8 cellular contexts compared by ENCODE assay signal in genomic region chr1:117051224-117052064, GRCh38. TPM values are rescaled to one million over a fixed set of nuclear protein-coding genes. Genes with fewer than 3 reads are reported as not detected.
DNase-seq lines count a peak whose midpoint lies in the region; ATAC-seq and TF ChIP-seq lines count a peak whose summit lies in the region.

No MANE protein-coding gene starts in this region.

- H3K9me3 ChIP-seq in Karpas-422 (ENCODE audit: low read length), result no peaks in the 10 kb centered on the region
- H3K9me3 ChIP-seq in SJCRH30 (replicated peaks), result no peaks in the 10 kb centered on the region

- H3K27ac ChIP-seq in Karpas-422 (ENCODE audit: low read length) (0 out of 2 replicates have a peak overlapping the region, but pooled peaks have one; percentile 18), SJCRH30 (no peak overlapping the region)

- peaks cover 61% of the 10 kb centered on the region for H3K4me1 Mint-ChIP-seq in activated naive CD4-positive, alpha-beta T cell treated with anti-CD3 and anti-CD28 coated beads for 36 hours (ENCODE audit: low read depth)
- H3K4me1 Mint-ChIP-seq in mesothelial cell of epicardium, result peaks cover 7% of the 10 kb centered on the region

- no peaks in the 10 kb centered on the region for H3K36me3 ChIP-seq in Karpas-422 (ENCODE audit: insufficient read depth, low read length)
- no peaks in the 10 kb centered on the region for H3K36me3 ChIP-seq in SJCRH30

- H3K4me2 ChIP-seq in Karpas-422 (ENCODE audit: low read depth, low read length, poor library complexity, severe bottlenecking), result peak overlapping the region; percentile 48

- H3K4me3 Mint-ChIP-seq in activated naive CD4-positive, alpha-beta T cell treated with anti-CD3 and anti-CD28 coated beads for 36 hours, result peak overlapping the region; percentile 45
- H3K4me3 Mint-ChIP-seq in mesothelial cell of epicardium, result peak overlapping the region; percentile 5

- intact Hi-C loops in activated naive CD4-positive, alpha-beta T cell treated with anti-CD3 and anti-CD28 coated beads for 36 hours (cut with micrococcal nuclease), result loop anchor here (1.0 kb wide), 1 partner anchor 314 kb away; no protein-coding TSS in a partner anchor

- CTCF ChIA-PET in activated naive CD4-positive, alpha-beta T cell treated with anti-CD3 and anti-CD28 coated beads for 36 hours (lab: Charles Lee), result interaction anchor here (0.6 to 2.1 kb wide), 6 partner anchors 14 to 327 kb away, joined by 3 to 10 read pairs (median 4); no protein-coding TSS in a partner anchor

- H2AFZ ChIP-seq in Karpas-422 (ENCODE audit: low read length), result peak overlapping the region; percentile 57

- ATAC-seq in GM21447 (IDR thresholded peaks at IDR 0.05; ENCODE audit: unreplicated experiment), result peak; percentile 88

- DNase-seq in ELF-1 (ENCODE audit: low read depth, low spot score) (peak; percentile 35), Karpas-422 (peak; percentile 52), mesothelial cell of epicardium (ENCODE audit: low spot score in 2 of 2, unreplicated experiment in 2 of 2) (no peak), cerebellar cortex (ENCODE audit: low spot score) (no peak), SJCRH30 (no peak), NCI-H2081 treated with DMSO at 0.1 percent for 48 hours (lab: John Stamatoyannopoulos, UW) (no peak)
- peak; percentile 69 for DNase-seq in activated naive CD4-positive, alpha-beta T cell treated with anti-CD3 and anti-CD28 coated beads for 36 hours

- TF ChIP-seq CTCF in mesothelial cell of epicardium (IDR thresholded peaks at IDR 0.05; ENCODE audit: unreplicated experiment), result no peak

- peak overlapping the region; percentile 41 for H3K9ac ChIP-seq in Karpas-422 (ENCODE audit: low read length)

- H3K36me3 Mint-ChIP-seq in activated naive CD4-positive, alpha-beta T cell treated with anti-CD3 and anti-CD28 coated beads for 36 hours (ENCODE audit: low read depth), result peaks cover 15% of the 10 kb centered on the region
- H3K36me3 Mint-ChIP-seq in mesothelial cell of epicardium, result peaks cover 2% of the 10 kb centered on the region

- H3K4me3 ChIP-seq in Karpas-422 (ENCODE audit: low read length) (peak overlapping the region; percentile 20; the same call in 1 of the 2 replicates), SJCRH30 (no peak overlapping the region)

- H3K9me3 Mint-ChIP-seq in activated naive CD4-positive, alpha-beta T cell treated with anti-CD3 and anti-CD28 coated beads for 36 hours, result no peaks in the 10 kb centered on the region
- H3K9me3 Mint-ChIP-seq in mesothelial cell of epicardium, result no peaks in the 10 kb centered on the region

- H3K27me3 Mint-ChIP-seq in activated naive CD4-positive, alpha-beta T cell treated with anti-CD3 and anti-CD28 coated beads for 36 hours (ENCODE audit: low read depth), result no peaks in the 10 kb centered on the region
- H3K27me3 Mint-ChIP-seq in mesothelial cell of epicardium (ENCODE audit: low read depth), result no peaks in the 10 kb centered on the region

- H3K27ac Mint-ChIP-seq in activated naive CD4-positive, alpha-beta T cell treated with anti-CD3 and anti-CD28 coated beads for 36 hours, result peak overlapping the region; percentile 28
- peak overlapping the region; percentile 88 for H3K27ac Mint-ChIP-seq in mesothelial cell of epicardium

- no peaks in the 10 kb centered on the region for H3K27me3 ChIP-seq in Karpas-422 (ENCODE audit: low read length)
- no peaks in the 10 kb centered on the region for H3K27me3 ChIP-seq in SJCRH30

- no peaks in the 10 kb centered on the region for H3K9me2 ChIP-seq in Karpas-422 (replicated peaks; ENCODE audit: insufficient read depth, low read length)

- H3K79me2 ChIP-seq in Karpas-422 (ENCODE audit: low read length), result no peaks in the 10 kb centered on the region

- H3K4me1 ChIP-seq in Karpas-422 (ENCODE audit: low read length), result peaks cover 11% of the 10 kb centered on the region
- no peaks in the 10 kb centered on the region for H3K4me1 ChIP-seq in SJCRH30

- H4K20me1 ChIP-seq in Karpas-422 (ENCODE audit: insufficient read depth, low read depth, low read length), result no peaks in the 10 kb centered on the region

RNA-seq across cellular contexts. Expression of gene TTF2, which starts 8.7 kb away (rescaled TPM):
- total RNA-seq in Karpas-422 (2014; rRNA removed; shearing (Covaris generic); ENCODE audit: low replicate concordance), result 29.5 and 49.5 TPM in 2 replicates
- 100 to 1,000 TPM; 113 to 122 TPM for total RNA-seq in activated naive CD4-positive, alpha-beta T cell treated with anti-CD3 and anti-CD28 coated beads for 36 hours
- total RNA-seq in mesothelial cell of epicardium, result 38.4 to 40.6 TPM (median 40.6 TPM) in 3 replicates
- total RNA-seq in SJCRH30 (2014; rRNA removed; shearing (Covaris generic)), result 58.4 and 61.3 TPM in 2 replicates

RNA-seq across cellular contexts. Expression of gene CD101, which starts 49.9 kb away (rescaled TPM):
- not detected in 2 replicates for total RNA-seq in Karpas-422 (2014; rRNA removed; shearing (Covaris generic); ENCODE audit: low replicate concordance)
- total RNA-seq in activated naive CD4-positive, alpha-beta T cell treated with anti-CD3 and anti-CD28 coated beads for 36 hours, result 1 to 10 TPM in 1 of 2 experiments, under 1 TPM in 1; 0.83 to 1.1 TPM
- 3.7 to 5.6 TPM (median 4.1 TPM) in 3 replicates for total RNA-seq in mesothelial cell of epicardium
- 1.7 and 2.3 TPM in 2 replicates for total RNA-seq in SJCRH30 (2014; rRNA removed; shearing (Covaris generic))

Comparison
In these comparisons a context has a peak if more than half of its experiments do, and no peak if none do; other contexts are left out.
1. DNase-seq: peak in ELF-1 (single experiment), Karpas-422 (single experiment) and activated naive CD4-positive, alpha-beta T cell treated with anti-CD3 and anti-CD28 coated beads for 36 hours (single experiment); none in mesothelial cell of epicardium (0 of 2), cerebellar cortex (single experiment), SJCRH30 (0 of 2) and NCI-H2081 treated with DMSO at 0.1 percent for 48 hours (single experiment).